In the genomic region with DNA sequence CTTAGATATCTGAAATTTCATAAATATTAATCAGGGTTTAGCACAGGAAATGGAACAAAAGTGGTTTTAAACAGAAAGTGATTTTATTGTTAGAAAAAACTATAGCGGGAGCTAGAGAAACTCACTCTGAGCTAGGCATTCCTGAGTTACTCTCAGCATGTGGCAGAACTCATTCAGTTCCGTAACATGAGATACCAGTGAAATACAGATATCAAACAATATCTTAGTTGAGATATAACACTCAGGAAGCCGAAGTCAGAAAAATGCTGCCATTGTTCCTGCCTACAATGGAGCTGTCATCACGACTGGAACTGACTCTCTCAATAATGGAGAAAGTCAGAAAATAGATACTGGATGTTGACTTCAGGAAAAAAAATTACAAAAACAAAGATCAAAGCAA, we compare ENCODE assay signal across 26 cellular contexts.
"Had no signal": no experiment of that assay in that cellular context is flagged by ENCODE, and none has a peak within 500 bp of the region (broad histone marks: within the 10 kb centered on the region; RNA-seq: fewer than 3 reads in every experiment).

No MANE protein-coding gene starts in this region.

- H3K27ac ChIP-seq: ascending aorta, Peyer's patch, RWPE1, SJCRH30 had no signal

- H3K4me3 Mint-ChIP-seq: activated CD8-positive, alpha-beta T cell treated with anti-CD3 and anti-CD28 coated beads, Interleukin-2, amount 10 ng/mL, durations not matched to agents 7 days and 5 days; activated naive CD8-positive, alpha-beta T cell treated with anti-CD3 and anti-CD28 coated beads, Interleukin-2, amount 50 U/mL, for 24 hours; T-helper 1 cell treated with Interleukin-12 subunit alpha and Interleukin-12 subunit beta and Interleukin-4 antibody, amounts not matched to agents 30 μg/mL and 1 μg/mL, for 36 hours; WTC11 had no signal

- H3K27me3 ChIP-seq: ascending aorta, Peyer's patch, SJCRH30 had no signal

- H3K27me3 Mint-ChIP-seq: activated naive CD8-positive, alpha-beta T cell treated with anti-CD3 and anti-CD28 coated beads, Interleukin-2, amount 50 U/mL, for 24 hours had no signal

- H3K36me3 Mint-ChIP-seq: activated naive CD4-positive, alpha-beta T cell treated with anti-CD3 and anti-CD28 coated beads, Interleukin-2, amount 50 U/mL, for 72 hours; WTC11 had no signal

- H3K27ac Mint-ChIP-seq: activated CD8-positive, alpha-beta T cell treated with anti-CD3 and anti-CD28 coated beads, Interleukin-2, amount 10 ng/mL, durations not matched to agents 7 days and 5 days; activated naive CD4-positive, alpha-beta T cell treated with anti-CD3 and anti-CD28 coated beads, Interleukin-2, amount 50 U/mL, for 72 hours; activated naive CD8-positive, alpha-beta T cell treated with anti-CD3 and anti-CD28 coated beads, Interleukin-2, amount 50 U/mL, for 24 hours; T-helper 1 cell treated with Interleukin-12 subunit alpha and Interleukin-12 subunit beta and Interleukin-4 antibody, amounts not matched to agents 30 μg/mL and 1 μg/mL, for 36 hours; WTC11 had no signal

- ATAC-seq: activated CD8-positive, alpha-beta T cell treated with anti-CD3 and anti-CD28 coated beads, Interleukin-2, amount 10 ng/mL, durations not matched to agents 7 days and 5 days; activated naive CD4-positive, alpha-beta T cell treated with anti-CD3 and anti-CD28 coated beads, Interleukin-2, amount 50 U/mL, for 72 hours; activated naive CD8-positive, alpha-beta T cell treated with anti-CD3 and anti-CD28 coated beads, Interleukin-2, amount 50 U/mL, for 24 hours; WTC11 had no signal

- H3K4me1 Mint-ChIP-seq: activated naive CD8-positive, alpha-beta T cell treated with anti-CD3 and anti-CD28 coated beads, Interleukin-2, amount 50 U/mL, for 24 hours had no signal

- H3K4me3 ChIP-seq: ascending aorta, Peyer's patch, SJCRH30 had no signal

- DNase-seq: activated CD4-positive, alpha-beta T cell treated with anti-CD3 and anti-CD28 coated beads for 48 hours; activated CD4-positive, alpha-beta T cell treated with anti-CD3 and anti-CD28 coated beads, Interleukin-2, amount 50 U/mL, for 4 hours; activated CD4-positive, CD25-positive, alpha-beta regulatory T cell treated with anti-CD3 and anti-CD28 coated beads, Interleukin-2, amount 50 U/mL, for 72 hours; activated CD8-positive, alpha-beta memory T cell treated with anti-CD3 and anti-CD28 coated beads, Interleukin-2, amount 50 U/mL, for 48 hours; activated CD8-positive, alpha-beta T cell treated with anti-CD3 and anti-CD28 coated beads, Interleukin-2, amount 10 ng/mL, durations not matched to agents 7 days and 5 days; activated effector memory CD4-positive, alpha-beta T cell treated with anti-CD3 and anti-CD28 coated beads, Interleukin-2, amount 50 U/mL, for 16 hours; activated naive CD4-positive, alpha-beta T cell treated with Interleukin-2 at 50 U/mL for 16 hours; activated naive CD8-positive, alpha-beta T cell treated with anti-CD3 and anti-CD28 coated beads, Interleukin-2, amount 50 U/mL, for 24 hours; activated T-cell treated with anti-CD3 and anti-CD28 coated beads, Interleukin-2, amount 50 U/mL, for 1 hour; amniotic stem cell; KBM-7; NCI-H1092; NCI-H1417; NCI-H1930; NCI-H345; NCI-H510A; NCI-H526 treated with DMSO at 0.1 percent for 48 hours; NCI-H82; Peyer's patch; Right ventricle myocardium superior; SJCRH30 had no signal

- H3K36me3 ChIP-seq: ascending aorta, Peyer's patch, SJCRH30 had no signal
